Comparison of ENCODE assay signal across 28 cellular contexts in genomic region chr12:50785406-50785805, GRCh38. TPM values are rescaled to one million over a fixed set of nuclear protein-coding genes. Genes with fewer than 3 reads are reported as not detected.
DNase-seq lines count a peak whose midpoint lies in the region; ATAC-seq, FAIRE-seq and TF ChIP-seq lines count a peak whose summit lies in the region.
"Had no signal": no experiment of that assay in that cellular context is flagged by ENCODE, and none has a peak within 500 bp of the region (broad histone marks: within the 10 kb centered on the region; RNA-seq: fewer than 3 reads in every experiment).

No MANE protein-coding gene starts in this region.

- POLR2A ChIA-PET in A549 (lab: Yijun Ruan, JAX) (interaction anchor here (1.5 kb wide), 1 partner anchor 21 kb away, joined by 7 read pairs; the partner anchor contains the start of gene ATF1), PC-9 (lab: Charles Lee; ENCODE audit: unreplicated experiment) (interaction anchor here (0.5 kb wide), 1 partner anchor 22 kb away, joined by 8 read pairs; the partner anchor contains the start of gene ATF1)

- TF ChIP-seq CTCF in A549 (IDR thresholded peaks at IDR 0.05): no peak
- no peak for TF ChIP-seq CTCF in PC-9 (conservative IDR thresholded peaks at IDR 0.05)

- no peak for FAIRE-seq in A549 (lab: Jason Lieb, UNC)
- FAIRE-seq: GM12891 had no signal

- no peak for ATAC-seq in A549
- ATAC-seq in HG03342 (IDR thresholded peaks at IDR 0.05; ENCODE audit: unreplicated experiment): no peak
- ATAC-seq: activated CD8-positive, alpha-beta T cell treated with anti-CD3 and anti-CD28 coated beads, Interleukin-2, amount 10 ng/mL, durations not matched to agents 7 days and 5 days; right cardiac atrium; stimulated activated memory B cell treated with anti-CD40 and anti-IgM and Interleukin-4, amounts not matched to agents 10 μg/mL and 1 μg/mL and 100 μg/mL, for 72 hours; WTC11 had no signal

- H3K4me1 Mint-ChIP-seq in activated T-helper 1 cell treated with anti-CD3 and anti-CD28 coated beads, Interleukin-12 subunit alpha, Interleukin-12 subunit beta, Interleukin-2, Interleukin-4 antibody, amounts not matched to agents 30 ng/mL and 10 ng/mL and 1 ng/mL, durations not matched to agents 14 hours and 24 hours and 36 hours (ENCODE audit: low read depth): peaks cover 20% of the 10 kb centered on the region
- H3K4me1 Mint-ChIP-seq: H9, WTC11 had no signal

- intact Hi-C loops in PC-9 (cut with micrococcal nuclease; ENCODE audit: unreplicated experiment): no loop called here
- intact Hi-C loops in activated T-helper 1 cell treated with anti-CD3 and anti-CD28 coated beads, Interleukin-12 subunit alpha, Interleukin-12 subunit beta, Interleukin-2, Interleukin-4 antibody, amounts not matched to agents 30 ng/mL and 10 ng/mL and 1 ng/mL, durations not matched to agents 14 hours and 24 hours and 36 hours (cut with micrococcal nuclease): no loop called here

- no peak for TF ChIP-seq POLR2A in A549 (IDR thresholded peaks at IDR 0.05; ENCODE audit: low read length)

- peak overlapping the region; percentile 79 for H3K4me2 ChIP-seq in A549
- peak overlapping the region; percentile 65 for H3K4me2 ChIP-seq in PC-9

- no peak overlapping the region for H3K27ac Mint-ChIP-seq in activated T-helper 1 cell treated with anti-CD3 and anti-CD28 coated beads, Interleukin-12 subunit alpha, Interleukin-12 subunit beta, Interleukin-2, Interleukin-4 antibody, amounts not matched to agents 30 ng/mL and 10 ng/mL and 1 ng/mL, durations not matched to agents 14 hours and 24 hours and 36 hours
- H3K27ac Mint-ChIP-seq: activated CD8-positive, alpha-beta T cell treated with anti-CD3 and anti-CD28 coated beads, Interleukin-2, amount 10 ng/mL, durations not matched to agents 7 days and 5 days; activated naive CD4-positive, alpha-beta T cell treated with anti-CD3 and anti-CD28 coated beads for 36 hours; H9; IgD-negative memory B cell; stimulated activated memory B cell treated with anti-CD40 and anti-IgM and Interleukin-4, amounts not matched to agents 10 μg/mL and 1 μg/mL and 100 μg/mL, for 72 hours; T-helper 2 cell treated with Interferon-gamma antibody and Interleukin-4, amounts not matched to agents 5 μg/mL and 100 μg/mL, for 36 hours; WTC11 had no signal

- no peak for DNase-seq in A549 (ENCODE audit: low read depth in 1 of 2, low spot score in 1 of 2)
- DNase-seq in PC-9: no peak
- no peak for DNase-seq in epithelial cell of prostate (ENCODE audit: low read depth, low spot score)
- peak; percentile 31 for DNase-seq in non-pigmented ciliary epithelial cell (ENCODE audit: low read depth)
- no peak for DNase-seq in activated CD4-positive, alpha-beta T cell treated with anti-CD3 and anti-CD28 coated beads, Interleukin-2, amount 50 U/mL, for 1 hour
- DNase-seq in activated CD4-positive, CD25-positive, alpha-beta regulatory T cell treated with anti-CD3 and anti-CD28 coated beads, Interleukin-2, amount 50 U/mL, for 72 hours: no peak
- DNase-seq in activated T-helper 1 cell treated with anti-CD3 and anti-CD28 coated beads, Interleukin-12 subunit alpha, Interleukin-12 subunit beta, Interleukin-2, Interleukin-4 antibody, amounts not matched to agents 30 ng/mL and 10 ng/mL and 1 ng/mL, durations not matched to agents 14 hours and 24 hours and 36 hours (ENCODE audit: low spot score): no peak
- DNase-seq: activated CD8-positive, alpha-beta T cell treated with anti-CD3 and anti-CD28 coated beads, Interleukin-2, amount 10 ng/mL, durations not matched to agents 7 days and 5 days; activated naive CD4-positive, alpha-beta T cell treated with anti-CD3 and anti-CD28 coated beads for 36 hours; activated T-cell treated with anti-CD3 and anti-CD28 coated beads, Interleukin-2, amount 50 U/mL, for 24 hours; aorta; C1 segment of cervical spinal cord; H9; mucosa of descending colon; NCI-H1694; NCI-H774; right cardiac atrium; SK-N-SH had no signal

- H3K4me1 ChIP-seq in A549 (peaks cover 48% of the 10 kb centered on the region), PC-9 (replicated peaks; ENCODE audit: insufficient read depth) (peaks cover 40% of the 10 kb centered on the region)

- no peaks in the 10 kb centered on the region for H3K9me2 ChIP-seq in PC-9 (ENCODE audit: insufficient read depth)
- H3K9me2 ChIP-seq: SK-N-SH had no signal

- no peak overlapping the region for H3K4me3 Mint-ChIP-seq in activated T-helper 1 cell treated with anti-CD3 and anti-CD28 coated beads, Interleukin-12 subunit alpha, Interleukin-12 subunit beta, Interleukin-2, Interleukin-4 antibody, amounts not matched to agents 30 ng/mL and 10 ng/mL and 1 ng/mL, durations not matched to agents 14 hours and 24 hours and 36 hours
- H3K4me3 Mint-ChIP-seq: activated CD8-positive, alpha-beta T cell treated with anti-CD3 and anti-CD28 coated beads, Interleukin-2, amount 10 ng/mL, durations not matched to agents 7 days and 5 days; activated naive CD4-positive, alpha-beta T cell treated with anti-CD3 and anti-CD28 coated beads for 36 hours; activated T-cell treated with anti-CD3 and anti-CD28 coated beads, Interleukin-2, amount 50 U/mL, for 24 hours; H9; IgD-negative memory B cell; stimulated activated memory B cell treated with anti-CD40 and anti-IgM and Interleukin-4, amounts not matched to agents 10 μg/mL and 1 μg/mL and 100 μg/mL, for 72 hours; T-helper 2 cell treated with Interferon-gamma antibody and Interleukin-4, amounts not matched to agents 5 μg/mL and 100 μg/mL, for 36 hours; WTC11 had no signal

- H3K36me3 Mint-ChIP-seq in activated T-helper 1 cell treated with anti-CD3 and anti-CD28 coated beads, Interleukin-12 subunit alpha, Interleukin-12 subunit beta, Interleukin-2, Interleukin-4 antibody, amounts not matched to agents 30 ng/mL and 10 ng/mL and 1 ng/mL, durations not matched to agents 14 hours and 24 hours and 36 hours (ENCODE audit: low read depth): peaks cover 23% of the 10 kb centered on the region

- CTCF ChIA-PET in A549 (lab: Yijun Ruan, JAX): interaction anchor here (1.3 to 3.1 kb wide), 3 partner anchors 18 to 241 kb away, joined by 4 to 18 read pairs (median 5); partner anchors contain the start of gene SLC11A2
- CTCF ChIA-PET in PC-9 (lab: Charles Lee): interaction anchor here (0.5 to 1.5 kb wide), 2 partner anchors 20 to 238 kb away, joined by 4 read pairs; no protein-coding TSS in a partner anchor

- H3K36me3 ChIP-seq in PC-9 (ENCODE audit: low read depth): peaks cover 7% of the 10 kb centered on the region; the same call in 1 of the 2 replicates

- no peak for TF ChIP-seq EP300 in A549 (IDR thresholded peaks at IDR 0.05)

- H3K4me3 ChIP-seq in A549: no peak overlapping the region
- H3K4me3 ChIP-seq in PC-9: no peak overlapping the region
- H3K4me3 ChIP-seq: coronary artery, mucosa of descending colon had no signal

- no TSS peak for BruUV-seq in PC-9 (replicated peaks; lab: Mats Ljungman, UMichigan)

- H3K27ac ChIP-seq in A549 (peak overlapping the region; percentile 70 to 85), PC-9 (peak overlapping the region; percentile 90), epithelial cell of prostate (peak overlapping the region; percentile 96)
- H3K27ac ChIP-seq: coronary artery, neutrophil had no signal

- no peak for TF ChIP-seq RAD21 in A549 (conservative IDR thresholded peaks at IDR 0.05 in 1 of 2, IDR thresholded peaks at IDR 0.05 in 1 of 2)

- H2AFZ ChIP-seq in PC-9: no peak overlapping the region

- peaks cover 9% of the 10 kb centered on the region for H3K9me3 Mint-ChIP-seq in activated T-helper 1 cell treated with anti-CD3 and anti-CD28 coated beads, Interleukin-12 subunit alpha, Interleukin-12 subunit beta, Interleukin-2, Interleukin-4 antibody, amounts not matched to agents 30 ng/mL and 10 ng/mL and 1 ng/mL, durations not matched to agents 14 hours and 24 hours and 36 hours
- H3K9me3 Mint-ChIP-seq: activated naive CD4-positive, alpha-beta T cell treated with anti-CD3 and anti-CD28 coated beads for 36 hours; activated T-cell treated with anti-CD3 and anti-CD28 coated beads, Interleukin-2, amount 50 U/mL, for 24 hours; T-helper 2 cell treated with Interferon-gamma antibody and Interleukin-4, amounts not matched to agents 5 μg/mL and 100 μg/mL, for 36 hours had no signal

- peaks cover 29% of the 10 kb centered on the region for H3F3A ChIP-seq in PC-9 (ENCODE audit: insufficient read depth, low read depth)

- peaks cover 8% of the 10 kb centered on the region; the same call in 1 of the 3 replicates for H3K9me3 ChIP-seq in A549
- no peaks in the 10 kb centered on the region for H3K9me3 ChIP-seq in PC-9 (ENCODE audit: insufficient read depth, low read depth)
- H3K9me3 ChIP-seq: mucosa of descending colon, neutrophil, SK-N-SH had no signal

- H3K27me3 Mint-ChIP-seq in activated T-helper 1 cell treated with anti-CD3 and anti-CD28 coated beads, Interleukin-12 subunit alpha, Interleukin-12 subunit beta, Interleukin-2, Interleukin-4 antibody, amounts not matched to agents 30 ng/mL and 10 ng/mL and 1 ng/mL, durations not matched to agents 14 hours and 24 hours and 36 hours (ENCODE audit: insufficient read depth): no peaks in the 10 kb centered on the region
- H3K27me3 Mint-ChIP-seq: activated T-cell treated with anti-CD3 and anti-CD28 coated beads, Interleukin-2, amount 50 U/mL, for 24 hours; IgD-negative memory B cell; stimulated activated memory B cell treated with anti-CD40 and anti-IgM and Interleukin-4, amounts not matched to agents 10 μg/mL and 1 μg/mL and 100 μg/mL, for 72 hours had no signal

- WGBS in A549 (ENCODE audit: missing lambda C conversion rate): 81% methylated on average over 2 of the region's 2 CpGs

- no peaks in the 10 kb centered on the region for H4K20me1 ChIP-seq in PC-9 (ENCODE audit: insufficient read depth)

- no peaks in the 10 kb centered on the region for H3K27me3 ChIP-seq in PC-9 (ENCODE audit: insufficient read depth, low read depth)
- H3K27me3 ChIP-seq: neutrophil had no signal

- H3K79me2 ChIP-seq in PC-9 (ENCODE audit: low read depth): peaks cover 42% of the 10 kb centered on the region

RNA-seq across cellular contexts. Expression of gene ATF1, which starts 21.5 kb away (rescaled TPM):
- polyA plus RNA-seq in A549 (2011; rRNA removed) (77.1 and 88.9 TPM in 2 replicates), A549 (2017; fragmentation: RNase III; extraction: RNeasy Plus Mini Kit Qiagen cat#74134 plus additional on column Dnase treatment) (30.9 to 35.9 TPM (median 34.2 TPM) in 3 replicates)
- polyA plus RNA-seq in A549 (2012; cell fraction: cytosol; rRNA removed): 45.5 and 51.2 TPM in 2 replicates
- polyA plus RNA-seq in A549 (2012; cell fraction: nucleus; rRNA removed): 9.7 and 15.0 TPM in 2 replicates
- 82.5 and 96.9 TPM in 2 replicates for polyA minus RNA-seq in A549 (2011; rRNA and poly(A)+ RNA removed)
- total RNA-seq in PC-9 (2021): 29.8 and 37.9 TPM in 2 replicates
- total RNA-seq in activated T-helper 1 cell treated with anti-CD3 and anti-CD28 coated beads, Interleukin-12 subunit alpha, Interleukin-12 subunit beta, Interleukin-2, Interleukin-4 antibody, amounts not matched to agents 30 ng/mL and 10 ng/mL and 1 ng/mL, durations not matched to agents 14 hours and 24 hours and 36 hours: 65.7 and 65.8 TPM in 2 replicates

RNA-seq across cellular contexts. Expression of gene TMPRSS12, which starts 57.3 kb away (rescaled TPM):
- not detected in 2 replicates for polyA plus RNA-seq in A549 (2011; rRNA removed)
- not detected in 2 replicates for polyA plus RNA-seq in A549 (2012; cell fraction: cytosol; rRNA removed)
- not detected in 2 replicates for polyA plus RNA-seq in A549 (2012; cell fraction: nucleus; rRNA removed)
- polyA plus RNA-seq in A549 (2017; fragmentation: RNase III; extraction: RNeasy Plus Mini Kit Qiagen cat#74134 plus additional on column Dnase treatment): not detected in 3 replicates
- polyA minus RNA-seq in A549 (2011; rRNA and poly(A)+ RNA removed): not detected in 2 replicates
- total RNA-seq in PC-9 (2021): not detected in 2 replicates
- total RNA-seq in activated T-helper 1 cell treated with anti-CD3 and anti-CD28 coated beads, Interleukin-12 subunit alpha, Interleukin-12 subunit beta, Interleukin-2, Interleukin-4 antibody, amounts not matched to agents 30 ng/mL and 10 ng/mL and 1 ng/mL, durations not matched to agents 14 hours and 24 hours and 36 hours: not detected in 2 replicates
- total RNA-seq: A673; activated CD8-positive, alpha-beta T cell treated with anti-CD3 and anti-CD28 coated beads, Interleukin-2, amount 10 ng/mL, durations not matched to agents 7 days and 5 days; activated naive CD4-positive, alpha-beta T cell treated with anti-CD3 and anti-CD28 coated beads for 36 hours; aorta; H9; mucosa of descending colon; right cardiac atrium; WTC11 had no signal
- polyA plus RNA-seq: aorta, IgD-negative memory B cell, right cardiac atrium, SK-N-SH, thymus had no signal
